In genomic region chr5:120155873-120156272, GRCh38 we compare ENCODE assay signal across 17 cellular contexts.
"Had no signal": no experiment of that assay in that cellular context is flagged by ENCODE, and none has a peak within 500 bp of the region (broad histone marks: within the 10 kb centered on the region; RNA-seq: fewer than 3 reads in every experiment).

No MANE protein-coding gene starts in this region.

- H3K27me3 Mint-ChIP-seq: activated CD8-positive, alpha-beta memory T cell treated with anti-CD3 and anti-CD28 coated beads, Interleukin-2, amount 10 ng/mL, durations not matched to agents 7 days and 5 days; dendritic cell treated with granulocyte-macrophage colony-stimulating factor and Interleukin-4, amounts not matched to agents 40 ng/mL and 50 ng/mL, for 4 days; effector memory CD8-positive, alpha-beta T cell had no signal

- H3K4me3 Mint-ChIP-seq: activated CD8-positive, alpha-beta memory T cell treated with anti-CD3 and anti-CD28 coated beads, Interleukin-2, amount 10 ng/mL, durations not matched to agents 7 days and 5 days; activated T-cell treated with anti-CD3 and anti-CD28 coated beads, Interleukin-2, amount 50 U/mL, for 4 hours; dendritic cell treated with granulocyte-macrophage colony-stimulating factor and Interleukin-4, amounts not matched to agents 40 ng/mL and 50 ng/mL, for 4 days; effector memory CD8-positive, alpha-beta T cell had no signal

- H3K36me3 Mint-ChIP-seq: activated CD8-positive, alpha-beta memory T cell treated with anti-CD3 and anti-CD28 coated beads, Interleukin-2, amount 10 ng/mL, durations not matched to agents 7 days and 5 days; activated naive CD4-positive, alpha-beta T cell treated with anti-CD3 and anti-CD28 coated beads, Interleukin-2, amount 50 U/mL, for 72 hours had no signal

- H3K36me3 ChIP-seq: sigmoid colon, transverse colon had no signal

- H3K4me1 ChIP-seq: body of pancreas, sigmoid colon, transverse colon had no signal

- H3K4me3 ChIP-seq: body of pancreas, sigmoid colon, transverse colon had no signal

- H3K27me3 ChIP-seq: body of pancreas, sigmoid colon, transverse colon had no signal

- H3K9me3 ChIP-seq: body of pancreas, sigmoid colon, transverse colon had no signal

- H3K4me1 Mint-ChIP-seq: activated CD8-positive, alpha-beta memory T cell treated with anti-CD3 and anti-CD28 coated beads, Interleukin-2, amount 10 ng/mL, durations not matched to agents 7 days and 5 days had no signal

- H3K9me3 Mint-ChIP-seq: activated naive CD4-positive, alpha-beta T cell treated with anti-CD3 and anti-CD28 coated beads, Interleukin-2, amount 50 U/mL, for 72 hours; activated T-cell treated with anti-CD3 and anti-CD28 coated beads, Interleukin-2, amount 50 U/mL, for 4 hours had no signal

- H3K27ac ChIP-seq: body of pancreas, sigmoid colon, transverse colon had no signal

- H3K27ac Mint-ChIP-seq: activated CD8-positive, alpha-beta memory T cell treated with anti-CD3 and anti-CD28 coated beads, Interleukin-2, amount 10 ng/mL, durations not matched to agents 7 days and 5 days; activated naive CD4-positive, alpha-beta T cell treated with anti-CD3 and anti-CD28 coated beads, Interleukin-2, amount 50 U/mL, for 72 hours; dendritic cell treated with granulocyte-macrophage colony-stimulating factor and Interleukin-4, amounts not matched to agents 40 ng/mL and 50 ng/mL, for 4 days; effector memory CD8-positive, alpha-beta T cell had no signal

- DNase-seq: activated CD4-positive, alpha-beta T cell treated with anti-CD3 and anti-CD28 coated beads, Interleukin-2, amount 50 U/mL, for 4 hours; activated CD8-positive, alpha-beta memory T cell treated with anti-CD3 and anti-CD28 coated beads, Interleukin-2, amount 10 ng/mL, durations not matched to agents 7 days and 5 days; activated effector memory CD4-positive, alpha-beta T cell treated with anti-CD3 and anti-CD28 coated beads, Interleukin-2, amount 50 U/mL, for 16 hours; activated T-cell treated with anti-CD3 and anti-CD28 coated beads, Interleukin-2, amount 50 U/mL, for 4 hours; amniotic stem cell; body of pancreas; effector memory CD8-positive, alpha-beta T cell; erythroblast; mesendoderm; sigmoid colon; stimulated activated CD4-positive, alpha-beta T cell treated with anti-CD3 and anti-CD28 coated beads, Interleukin-12 subunit alpha, Interleukin-12 subunit beta, amount 100 ng/mL, for 4 hours; stimulated activated naive CD4-positive, alpha-beta T cell; substantia nigra; transverse colon had no signal

- ATAC-seq: activated CD4-positive, CD25-positive, alpha-beta regulatory T cell treated with anti-CD3 and anti-CD28 coated beads, Interleukin-2, amount 50 U/mL, for 24 hours; activated CD8-positive, alpha-beta memory T cell treated with anti-CD3 and anti-CD28 coated beads, Interleukin-2, amount 10 ng/mL, durations not matched to agents 7 days and 5 days; activated naive CD4-positive, alpha-beta T cell treated with anti-CD3 and anti-CD28 coated beads, Interleukin-2, amount 50 U/mL, for 72 hours; activated T-cell treated with anti-CD3 and anti-CD28 coated beads, Interleukin-2, amount 50 U/mL, for 4 hours; body of pancreas; effector memory CD8-positive, alpha-beta T cell had no signal
